In genomic region chr22:27260087-27260730, GRCh38 we compare ENCODE assay signal across 18 cellular contexts.
DNase-seq lines count a peak whose midpoint lies in the region; ATAC-seq, FAIRE-seq and TF ChIP-seq lines count a peak whose summit lies in the region.
"Had no signal": no experiment of that assay in that cellular context is flagged by ENCODE, and none has a peak within 500 bp of the region (broad histone marks: within the 10 kb centered on the region; RNA-seq: fewer than 3 reads in every experiment).

No MANE protein-coding gene starts in this region.

- TF ChIP-seq EP300 in SK-N-SH (IDR thresholded peaks at IDR 0.05; ENCODE audit: borderline replicate concordance in 1 of 2, low read depth in 1 of 2, low read length in 1 of 2), result no peak

- H3K4me3 ChIP-seq in SK-N-SH (ENCODE audit: low read depth in 2 of 2, low read length in 1 of 2), result no peak overlapping the region
- H3K4me3 ChIP-seq: GM12878 had no signal

- H3K9ac ChIP-seq in SK-N-SH, result no peak overlapping the region

- DNase-seq in SK-N-SH, result peak; percentile 45
- peak; percentile 53 to 81 for DNase-seq in NCI-H446 (lab: John Stamatoyannopoulos, UW)
- DNase-seq in ecto neural progenitor cell (ENCODE audit: low spot score), result peak; percentile 78
- DNase-seq in retina, result peak; percentile 70
- no peak for DNase-seq in RCC 7860 (ENCODE audit: low spot score)
- no peak for DNase-seq in NCI-H1417 treated with DMSO at 0.1 percent for 48 hours (lab: John Stamatoyannopoulos, UW)
- no peak for DNase-seq in Right ventricle myocardium inferior (ENCODE audit: missing footprints)
- DNase-seq: COR-L47, DMS53, KBM-7, NCI-H1048, NCI-H1930, NCI-H526 treated with DMSO at 0.1 percent for 48 hours, SHP77 had no signal

- H3K27me3 ChIP-seq in SK-N-SH (ENCODE audit: insufficient read depth), result no peaks in the 10 kb centered on the region

- intact Hi-C loops in Right ventricle myocardium inferior (cut with DNase I), result no loop called here

- no peak for TF ChIP-seq RAD21 in SK-N-SH (IDR thresholded peaks at IDR 0.05; ENCODE audit: low read length)

- no peak for FAIRE-seq in RCC 7860 (lab: Jason Lieb, UNC)
- FAIRE-seq: GM12878, GM19239, HTR-8/SVneo had no signal

- POLR2A ChIA-PET in SK-N-SH (lab: Yijun Ruan, JAX), result interaction anchor here (0.6 kb wide), 1 partner anchor 68 kb away, joined by 3 read pairs; no protein-coding TSS in a partner anchor

- no peak for TF ChIP-seq CTCF in SK-N-SH (IDR thresholded peaks at IDR 0.05)

- H3K27ac ChIP-seq in SK-N-SH (ENCODE audit: low read depth in 2 of 2, low read length in 1 of 2), result peak overlapping the region in 1 of 2 experiments; percentile 48; a peak in 1 of 4 replicates

- 60% methylated on average over 5 of the region's 6 CpGs for WGBS in SK-N-SH (ENCODE audit: low lambda C conversion rate)

- no peaks in the 10 kb centered on the region for H3K36me3 ChIP-seq in SK-N-SH (replicated peaks in 1 of 2; ENCODE audit: control insufficient read depth in 1 of 2, insufficient read depth in 2 of 2, low read length in 1 of 2)

- H3K9me2 ChIP-seq in SK-N-SH, result no peaks in the 10 kb centered on the region

- no peak overlapping the region for H2AFZ ChIP-seq in SK-N-SH (ENCODE audit: low read depth)

- H3K79me2 ChIP-seq in SK-N-SH (ENCODE audit: insufficient read depth), result no peaks in the 10 kb centered on the region

- no peaks in the 10 kb centered on the region for H3F3A ChIP-seq in SK-N-SH (replicated peaks; ENCODE audit: insufficient read depth)

- H3K9me3 ChIP-seq in SK-N-SH, result no peaks in the 10 kb centered on the region

- H3K4me1 ChIP-seq in SK-N-SH (ENCODE audit: control insufficient read depth in 1 of 2, insufficient read depth in 2 of 2, low read depth in 1 of 2, low read length in 1 of 2), result peaks cover 0 to 18% of the 10 kb centered on the region in 2 experiments; a peak in 1 of 4 replicates

- ATAC-seq in SK-N-SH treated with all-trans-retinoic acid at 6 μM for 48 hours (no peak), Right ventricle myocardium inferior (no peak)
- ATAC-seq: GM12878 had no signal

- no peak overlapping the region for H3K4me2 ChIP-seq in SK-N-SH

- H4K20me1 ChIP-seq in SK-N-SH (ENCODE audit: insufficient read depth), result no peaks in the 10 kb centered on the region

- CTCF ChIA-PET in SK-N-SH (lab: Yijun Ruan, JAX), result interaction anchor here (0.7 kb wide), 1 partner anchor 145 kb away, joined by 3 read pairs; no protein-coding TSS in a partner anchor

TF ChIP-seq in SK-N-SH, 30 proteins besides CTCF, POLR2A, EP300 and RAD21 (continues in another document):
- TF ChIP-seq FOXJ3 (CRISPR knock-in tag; IDR thresholded peaks at IDR 0.05), result no peak
- TF ChIP-seq RXRA (IDR thresholded peaks at IDR 0.05; ENCODE audit: borderline replicate concordance, low read depth), result no peak
- no peak for TF ChIP-seq JUND (IDR thresholded peaks at IDR 0.05)
- no peak for TF ChIP-seq YY1 (IDR thresholded peaks at IDR 0.05; ENCODE audit: low read depth)
- no peak for TF ChIP-seq POLR2AphosphoS5 (IDR thresholded peaks at IDR 0.05; ENCODE audit: low read depth, low read length)
- TF ChIP-seq MXI1 (IDR thresholded peaks at IDR 0.05; ENCODE audit: low read depth, low read length), result no peak
- no peak for TF ChIP-seq USF1 (IDR thresholded peaks at IDR 0.05; ENCODE audit: borderline replicate concordance, low read depth)
- no peak for TF ChIP-seq TAF1 (IDR thresholded peaks at IDR 0.05; ENCODE audit: borderline replicate concordance, low read depth, low read length)
- TF ChIP-seq MAX (IDR thresholded peaks at IDR 0.05; ENCODE audit: low read depth), result no peak
- no peak for TF ChIP-seq TCF12 (IDR thresholded peaks at IDR 0.05)
- TF ChIP-seq FOSL2 (IDR thresholded peaks at IDR 0.05; ENCODE audit: borderline replicate concordance, low read depth), result no peak
- TF ChIP-seq USF2 (IDR thresholded peaks at IDR 0.05; ENCODE audit: borderline replicate concordance, low read depth, low read length), result no peak
- no peak for TF ChIP-seq RFX5 (IDR thresholded peaks at IDR 0.05; ENCODE audit: low read length)

TF ChIP-seq in SK-N-SH treated with all-trans-retinoic acid at 6 μM for 48 hours, 23 proteins besides CTCF, POLR2A, EP300 and RAD21 (continues in another document):
- no peak for TF ChIP-seq SNAI2 (CRISPR knock-in tag; IDR thresholded peaks at IDR 0.05)
- TF ChIP-seq TSHZ2 (CRISPR knock-in tag; IDR thresholded peaks at IDR 0.05), result no peak
- no peak for TF ChIP-seq POU6F1 (CRISPR knock-in tag; IDR thresholded peaks at IDR 0.05; ENCODE audit: borderline replicate concordance, low read depth)
- TF ChIP-seq CSRNP3 (CRISPR knock-in tag; IDR thresholded peaks at IDR 0.05), result no peak
- no peak for TF ChIP-seq ISL1 (CRISPR knock-in tag; IDR thresholded peaks at IDR 0.05)
- TF ChIP-seq ZNF8 (CRISPR knock-in tag; IDR thresholded peaks at IDR 0.05), result no peak
- TF ChIP-seq ZFP3 (CRISPR knock-in tag; IDR thresholded peaks at IDR 0.05), result no peak
- TF ChIP-seq OSR1 (CRISPR knock-in tag; IDR thresholded peaks at IDR 0.05), result no peak
- no peak for TF ChIP-seq PATZ1 (CRISPR knock-in tag; IDR thresholded peaks at IDR 0.05; ENCODE audit: borderline replicate concordance)
- no peak for TF ChIP-seq ZC3H10 (CRISPR knock-in tag; IDR thresholded peaks at IDR 0.05)
- no peak for TF ChIP-seq ARNTL (CRISPR knock-in tag; IDR thresholded peaks at IDR 0.05; ENCODE audit: borderline replicate concordance, low read depth)
- no peak for TF ChIP-seq BACH2 (CRISPR knock-in tag; IDR thresholded peaks at IDR 0.05; ENCODE audit: borderline replicate concordance)

Comparison
In these comparisons a context has a peak if more than half of its experiments do, and no peak if none do; other contexts are left out.
1. DNase-seq: peak in SK-N-SH (single experiment), NCI-H446 (2 of 2), ecto neural progenitor cell (single experiment) and retina (single experiment); none in RCC 7860 (single experiment), NCI-H1417 treated with DMSO at 0.1 percent for 48 hours (single experiment) and Right ventricle myocardium inferior (single experiment).